23 cellular contexts compared by ENCODE assay signal in genomic region chr14:95329941-95330340, GRCh38.
"Had no signal": no experiment of that assay in that cellular context is flagged by ENCODE, and none has a peak within 500 bp of the region (broad histone marks: within the 10 kb centered on the region; RNA-seq: fewer than 3 reads in every experiment).

No MANE protein-coding gene starts in this region.

- H2AFZ ChIP-seq: hepatocyte had no signal

- FAIRE-seq: kidney had no signal

- DNase-seq: effector memory CD8-positive, alpha-beta T cell; erythroblast; kidney; left cardiac atrium; left ventricle myocardium inferior; mesendoderm; naive thymus-derived CD8-positive, alpha-beta T cell; psoas muscle; retina; right lobe of liver; spleen; stimulated activated CD4-positive, alpha-beta T cell treated with anti-CD3 and anti-CD28 coated beads, Interleukin-15, amount 100 ng/mL, for 24 hours; stimulated activated CD4-positive, alpha-beta T cell treated with anti-CD3 and anti-CD28 coated beads, Interleukin-1b, Interleukin-23, amount 100 ng/mL, for 48 hours; stimulated activated CD4-positive, alpha-beta T cell treated with anti-CD3 and anti-CD28 coated beads, Interleukin-4, amount 100 ng/mL, for 24 hours; stimulated activated naive CD4-positive, alpha-beta T cell; stomach; substantia nigra; transverse colon had no signal

- H3K4me3 ChIP-seq: hepatocyte, left ventricle myocardium inferior, lung, psoas muscle, right lobe of liver, spleen, stomach, thoracic aorta, transverse colon had no signal

- ATAC-seq: effector memory CD8-positive, alpha-beta T cell; left cardiac atrium; naive thymus-derived CD8-positive, alpha-beta T cell; psoas muscle; right lobe of liver had no signal

- H3K79me2 ChIP-seq: hepatocyte had no signal

- H3K27ac Mint-ChIP-seq: effector memory CD8-positive, alpha-beta T cell; naive thymus-derived CD8-positive, alpha-beta T cell had no signal

- H3K36me3 ChIP-seq: left ventricle myocardium inferior, neutrophil, right lobe of liver, spleen, stomach, thoracic aorta, transverse colon had no signal

- H3K27ac ChIP-seq: foreskin keratinocyte, hepatocyte, left ventricle myocardium inferior, neutrophil, psoas muscle, right lobe of liver, spleen, stomach, thoracic aorta, transverse colon had no signal

- H3K4me1 ChIP-seq: left ventricle myocardium inferior, psoas muscle, stomach had no signal

- H3K27me3 ChIP-seq: hepatocyte, right lobe of liver, spleen, stomach, transverse colon had no signal

- H3K9me3 ChIP-seq: neutrophil, psoas muscle, right lobe of liver, thoracic aorta, transverse colon had no signal

- H3K9me3 Mint-ChIP-seq: effector memory CD8-positive, alpha-beta T cell; naive thymus-derived CD8-positive, alpha-beta T cell had no signal

- H3K4me3 Mint-ChIP-seq: effector memory CD8-positive, alpha-beta T cell; naive thymus-derived CD8-positive, alpha-beta T cell had no signal

- H3K36me3 Mint-ChIP-seq: naive thymus-derived CD8-positive, alpha-beta T cell had no signal

- H3K4me2 ChIP-seq: hepatocyte had no signal
